In the genomic region with DNA sequence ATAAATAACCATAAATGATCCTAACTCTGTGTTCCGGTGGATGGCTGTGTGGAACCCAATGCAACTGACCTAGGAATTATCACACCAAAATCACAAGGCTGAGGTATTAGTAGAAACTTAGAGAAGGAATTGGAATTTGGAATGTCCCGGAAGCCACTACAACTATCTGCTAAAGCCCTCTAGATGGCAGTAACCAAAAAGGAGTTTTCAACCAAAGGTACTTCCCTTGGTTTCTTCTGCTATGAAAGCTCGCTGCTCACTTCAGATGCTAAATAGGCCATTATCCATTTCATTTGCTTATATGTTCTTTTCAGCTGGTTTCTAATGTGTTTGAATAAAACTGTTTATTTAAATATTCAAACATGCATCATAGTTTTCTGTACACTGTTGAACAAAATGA, we compare ENCODE assay signal across 8 cellular contexts.
DNase-seq lines count a peak whose midpoint lies in the region; ATAC-seq, FAIRE-seq and TF ChIP-seq lines count a peak whose summit lies in the region.

No MANE protein-coding gene starts in this region.

- no peak for FAIRE-seq in HTR-8/SVneo (lab: Jason Lieb, UNC)

- intact Hi-C loops in spleen (cut with DNase I; ENCODE audit: low total_unique reads): no loop called here

- H3K9me3 ChIP-seq in RWPE2 (ENCODE audit: severe bottlenecking) (no peaks in the 10 kb centered on the region), spleen (peaks cover 0 to 6% (median 0%) of the 10 kb centered on the region in 8 donors)

- peak; percentile 54; the same call in 1 of the 3 replicates for ATAC-seq in RWPE2 (ENCODE audit: low read depth)
- ATAC-seq in HG03159 (IDR thresholded peaks at IDR 0.05; ENCODE audit: unreplicated experiment): no peak
- ATAC-seq in HG03442 (IDR thresholded peaks at IDR 0.05; ENCODE audit: unreplicated experiment): no peak

- TF ChIP-seq CTCF in RWPE2 (IDR thresholded peaks at IDR 0.05; ENCODE audit: poor library complexity, severe bottlenecking) (peak; percentile 63), spleen (IDR thresholded peaks at IDR 0.05 in 8 of 11, conservative IDR thresholded peaks at IDR 0.05 in 3 of 11) (no peak)

- DNase-seq in ACHN (peak; percentile 58), HTR-8/SVneo (ENCODE audit: insufficient read length, low spot score) (peak; percentile 3), RWPE2 (ENCODE audit: low spot score) (no peak), globus pallidus (ENCODE audit: low spot score) (peak; percentile 31), spleen (no peak), CD1c-positive myeloid dendritic cell (ENCODE audit: extremely low spot score) (no peak)

- WGBS in spleen, 5 donors: 38 to 56% (median 46%) methylated on average over 3 of the region's 3 CpGs

- H3K4me1 ChIP-seq in RWPE2 (ENCODE audit: insufficient read depth, poor library complexity, severe bottlenecking) (no peaks in the 10 kb centered on the region), spleen (no peaks in the 10 kb centered on the region)

- H3K4me3 ChIP-seq in RWPE2 (ENCODE audit: severe bottlenecking) (no peak overlapping the region), spleen (no peak overlapping the region)

- no peak overlapping the region for H3K27ac ChIP-seq in RWPE2 (ENCODE audit: poor library complexity, severe bottlenecking)
- H3K27ac ChIP-seq in spleen: no peak overlapping the region

- in situ Hi-C loops in ACHN (cut with HindIII; ENCODE audit: low pct_ligation_motif_present, low pct_unique_long_range_greater_than_20kb, low sequenced_read_pairs): no loop called here

- no peak for TF ChIP-seq POLR2A in spleen (IDR thresholded peaks at IDR 0.05)

- H3K27me3 ChIP-seq in RWPE2 (ENCODE audit: insufficient read depth, poor library complexity, severe bottlenecking) (no peaks in the 10 kb centered on the region), spleen (replicated peaks in 1 of 7) (no peaks in the 10 kb centered on the region)

- H3K36me3 ChIP-seq in RWPE2 (ENCODE audit: low read depth): no peaks in the 10 kb centered on the region
- H3K36me3 ChIP-seq in spleen: no peaks in the 10 kb centered on the region

Comparison
In these comparisons a context has a peak if more than half of its experiments do, and no peak if none do; other contexts are left out.
1. DNase-seq: peak in ACHN (single experiment), HTR-8/SVneo (single experiment) and globus pallidus (single experiment); none in RWPE2 (single experiment), spleen (single experiment) and CD1c-positive myeloid dendritic cell (single experiment).